In the genomic region with DNA sequence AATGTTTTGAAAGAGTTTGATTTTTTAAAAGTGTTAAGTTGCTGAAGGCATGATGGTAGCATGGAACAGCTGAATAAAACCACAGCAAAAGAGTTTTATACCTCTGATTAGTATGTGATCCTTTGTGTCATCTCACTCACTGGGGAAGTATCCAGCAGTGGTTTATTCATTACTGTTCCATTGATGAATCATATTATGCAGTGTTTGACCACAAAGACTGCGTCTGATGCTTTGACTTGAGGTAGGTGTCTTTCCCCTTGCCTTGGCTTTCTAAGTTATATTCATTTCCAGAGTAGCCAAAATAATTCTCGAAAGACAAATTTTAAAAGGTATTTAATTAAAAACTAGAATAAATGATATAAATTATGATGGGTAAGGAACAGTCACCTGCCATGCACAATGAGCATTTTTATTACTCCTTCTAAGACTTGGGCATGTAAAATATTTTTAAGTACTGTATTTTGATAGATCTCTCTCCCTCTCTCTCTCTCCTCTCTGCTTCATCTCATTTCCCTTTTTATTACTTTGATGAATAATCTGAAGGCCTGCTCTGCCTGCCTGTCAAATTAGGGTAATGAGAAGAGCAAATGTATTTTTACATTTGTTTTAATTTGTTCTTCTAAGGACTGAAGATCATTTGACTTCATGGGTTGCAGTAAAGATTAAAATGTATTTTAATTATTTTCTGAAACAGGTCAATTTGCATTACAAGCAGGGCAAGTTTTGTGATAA, we compare ENCODE assay signal across 9 cellular contexts.
DNase-seq lines count a peak whose midpoint lies in the region; ATAC-seq and TF ChIP-seq lines count a peak whose summit lies in the region.
"Had no signal": no experiment of that assay in that cellular context is flagged by ENCODE, and none has a peak within 500 bp of the region (broad histone marks: within the 10 kb centered on the region; RNA-seq: fewer than 3 reads in every experiment).

No MANE protein-coding gene starts in this region.

- DNase-seq in GM12865 (ENCODE audit: low read depth) (peak; percentile 72), foreskin fibroblast (peak; percentile 66 to 77), DMS79 treated with DMSO at 0.1 percent for 48 hours (lab: John Stamatoyannopoulos, UW) (no peak), psoas muscle (no peak)
- no peak for DNase-seq in central memory CD4-positive, alpha-beta T cell
- no peak for DNase-seq in activated CD4-positive, alpha-beta memory T cell treated with anti-CD3 and anti-CD28 coated beads for 36 hours
- DNase-seq: left colon had no signal

- H3K27me3 Mint-ChIP-seq in activated CD4-positive, alpha-beta memory T cell treated with anti-CD3 and anti-CD28 coated beads for 36 hours, result no peaks in the 10 kb centered on the region

- 86 to 91% (median 87%) methylated on average over 2 of the region's 2 CpGs for WGBS in psoas muscle, 3 donors

- H3K36me3 Mint-ChIP-seq in activated CD4-positive, alpha-beta memory T cell treated with anti-CD3 and anti-CD28 coated beads for 36 hours, result no peaks in the 10 kb centered on the region

- no peak overlapping the region for H3K4me3 Mint-ChIP-seq in activated CD4-positive, alpha-beta memory T cell treated with anti-CD3 and anti-CD28 coated beads for 36 hours

- H3K4me1 Mint-ChIP-seq in activated CD4-positive, alpha-beta memory T cell treated with anti-CD3 and anti-CD28 coated beads for 36 hours (ENCODE audit: low read depth), result no peaks in the 10 kb centered on the region

- no peak for TF ChIP-seq CTCF in GM12865 (IDR thresholded peaks at IDR 0.05; ENCODE audit: insufficient read depth, low read depth, low read length, missing control alignments)
- no peak for TF ChIP-seq CTCF in foreskin fibroblast (IDR thresholded peaks at IDR 0.05; ENCODE audit: low read depth, low read length)
- TF ChIP-seq CTCF in psoas muscle (IDR thresholded peaks at IDR 0.05), result no peak

- peak; percentile 80 for ATAC-seq in GM21576 (IDR thresholded peaks at IDR 0.05; ENCODE audit: unreplicated experiment)
- peak; percentile 94 for ATAC-seq in HG03565 (IDR thresholded peaks at IDR 0.05; ENCODE audit: unreplicated experiment)
- no peak for ATAC-seq in psoas muscle
- ATAC-seq: left colon had no signal

- no peaks in the 10 kb centered on the region for H3K27me3 ChIP-seq in psoas muscle (ENCODE audit: insufficient read depth in 3 of 3, low read length in 2 of 3)

- H3K36me3 ChIP-seq in psoas muscle (ENCODE audit: insufficient read depth in 1 of 2, low read depth in 1 of 2), result no peaks in the 10 kb centered on the region

- no peaks in the 10 kb centered on the region for H3K9me3 ChIP-seq in psoas muscle

- peaks cover 3% of the 10 kb centered on the region for H3K9me3 Mint-ChIP-seq in activated CD4-positive, alpha-beta memory T cell treated with anti-CD3 and anti-CD28 coated beads for 36 hours

- no peak overlapping the region for H3K27ac ChIP-seq in psoas muscle

- H3K4me1 ChIP-seq in psoas muscle, result no peaks in the 10 kb centered on the region

- CTCF ChIA-PET in activated CD4-positive, alpha-beta memory T cell treated with anti-CD3 and anti-CD28 coated beads for 36 hours (lab: Charles Lee), result no interaction called here

- intact Hi-C loops in activated CD4-positive, alpha-beta memory T cell treated with anti-CD3 and anti-CD28 coated beads for 36 hours (cut with micrococcal nuclease), result no loop called here
- intact Hi-C loops in psoas muscle (cut with DNase I), result no loop called here

- POLR2A ChIA-PET in activated CD4-positive, alpha-beta memory T cell treated with anti-CD3 and anti-CD28 coated beads for 36 hours (lab: Charles Lee), result no interaction called here

- no peak overlapping the region for H3K27ac Mint-ChIP-seq in activated CD4-positive, alpha-beta memory T cell treated with anti-CD3 and anti-CD28 coated beads for 36 hours

- H3K4me3 ChIP-seq in GM12865 (ENCODE audit: low read depth, low read length) (no peak overlapping the region), foreskin fibroblast (ENCODE audit: low read depth in 1 of 2, low read length in 2 of 2) (no peak overlapping the region), psoas muscle (no peak overlapping the region)

Comparison
In these comparisons a context has a peak if more than half of its experiments do, and no peak if none do; other contexts are left out.
1. DNase-seq: peak in GM12865 (single experiment) and foreskin fibroblast (2 of 2); none in DMS79 treated with DMSO at 0.1 percent for 48 hours (single experiment), central memory CD4-positive, alpha-beta T cell (single experiment), activated CD4-positive, alpha-beta memory T cell treated with anti-CD3 and anti-CD28 coated beads for 36 hours (single experiment) and psoas muscle (0 of 2).
2. ATAC-seq: peak in GM21576 (single experiment) and HG03565 (single experiment); none in psoas muscle (0 of 4).